8 cellular contexts compared by ENCODE assay signal in genomic region chr17:76716146-76716833, GRCh38. TPM values are rescaled to one million over a fixed set of nuclear protein-coding genes. Genes with fewer than 3 reads are reported as not detected.
DNase-seq lines count a peak whose midpoint lies in the region; ATAC-seq and TF ChIP-seq lines count a peak whose summit lies in the region.

No MANE protein-coding gene starts in this region.

- H3K4me1 Mint-ChIP-seq in activated T-helper 1 cell treated with anti-CD3 and anti-CD28 coated beads, Interleukin-12 subunit alpha, Interleukin-12 subunit beta, Interleukin-2, Interleukin-4 antibody, amounts not matched to agents 30 ng/mL and 10 ng/mL and 1 ng/mL, durations not matched to agents 14 hours and 24 hours and 36 hours (ENCODE audit: low read depth): peaks cover 34% of the 10 kb centered on the region

- no peak for TF ChIP-seq CTCF in AG09319 (IDR thresholded peaks at IDR 0.05; ENCODE audit: low read depth, low read length)

- H3K27me3 Mint-ChIP-seq in activated T-helper 1 cell treated with anti-CD3 and anti-CD28 coated beads, Interleukin-12 subunit alpha, Interleukin-12 subunit beta, Interleukin-2, Interleukin-4 antibody, amounts not matched to agents 30 ng/mL and 10 ng/mL and 1 ng/mL, durations not matched to agents 14 hours and 24 hours and 36 hours (ENCODE audit: insufficient read depth): no peaks in the 10 kb centered on the region

- peak overlapping the region; percentile 15 for H3K27ac Mint-ChIP-seq in activated T-helper 1 cell treated with anti-CD3 and anti-CD28 coated beads, Interleukin-12 subunit alpha, Interleukin-12 subunit beta, Interleukin-2, Interleukin-4 antibody, amounts not matched to agents 30 ng/mL and 10 ng/mL and 1 ng/mL, durations not matched to agents 14 hours and 24 hours and 36 hours

- H3K9me3 Mint-ChIP-seq in activated T-helper 1 cell treated with anti-CD3 and anti-CD28 coated beads, Interleukin-12 subunit alpha, Interleukin-12 subunit beta, Interleukin-2, Interleukin-4 antibody, amounts not matched to agents 30 ng/mL and 10 ng/mL and 1 ng/mL, durations not matched to agents 14 hours and 24 hours and 36 hours: no peaks in the 10 kb centered on the region

- DNase-seq in AG09319 (ENCODE audit: extremely low read depth, low read depth) (peak; percentile 91), MV-4-11 (lab: John Stamatoyannopoulos, UW) (peak; percentile 99), Right ventricle myocardium superior (peak; percentile 59), SHP77 treated with DMSO at 0.1 percent for 48 hours (lab: John Stamatoyannopoulos, UW) (no peak), NCI-H1694 treated with DMSO at 0.1 percent for 48 hours (lab: John Stamatoyannopoulos, UW) (no peak)
- peak; percentile 14 for DNase-seq in activated T-helper 1 cell treated with anti-CD3 and anti-CD28 coated beads, Interleukin-12 subunit alpha, Interleukin-12 subunit beta, Interleukin-2, Interleukin-4 antibody, amounts not matched to agents 30 ng/mL and 10 ng/mL and 1 ng/mL, durations not matched to agents 14 hours and 24 hours and 36 hours (ENCODE audit: low spot score)
- DNase-seq in stimulated activated CD8-positive, alpha-beta memory T cell treated with anti-CD3 and anti-CD28 coated beads, Interleukin-15, amount 100 ng/mL, for 48 hours (ENCODE audit: low read depth in 2 of 2): peak; percentile 70 to 71

- intact Hi-C loops in activated T-helper 1 cell treated with anti-CD3 and anti-CD28 coated beads, Interleukin-12 subunit alpha, Interleukin-12 subunit beta, Interleukin-2, Interleukin-4 antibody, amounts not matched to agents 30 ng/mL and 10 ng/mL and 1 ng/mL, durations not matched to agents 14 hours and 24 hours and 36 hours (cut with micrococcal nuclease): no loop called here
- intact Hi-C loops in Right ventricle myocardium superior (cut with DNase I): loop anchor here (5.0 kb wide), 1 partner anchor 34 kb away; no protein-coding TSS in a partner anchor

- peaks cover 50% of the 10 kb centered on the region for H3K36me3 Mint-ChIP-seq in activated T-helper 1 cell treated with anti-CD3 and anti-CD28 coated beads, Interleukin-12 subunit alpha, Interleukin-12 subunit beta, Interleukin-2, Interleukin-4 antibody, amounts not matched to agents 30 ng/mL and 10 ng/mL and 1 ng/mL, durations not matched to agents 14 hours and 24 hours and 36 hours (ENCODE audit: low read depth)

- ATAC-seq in Right ventricle myocardium superior (ENCODE audit: poor library complexity) (peak; percentile 67), HG03139 (IDR thresholded peaks at IDR 0.05; ENCODE audit: unreplicated experiment) (no peak)

- peak overlapping the region; percentile 24 for H3K4me3 Mint-ChIP-seq in activated T-helper 1 cell treated with anti-CD3 and anti-CD28 coated beads, Interleukin-12 subunit alpha, Interleukin-12 subunit beta, Interleukin-2, Interleukin-4 antibody, amounts not matched to agents 30 ng/mL and 10 ng/mL and 1 ng/mL, durations not matched to agents 14 hours and 24 hours and 36 hours

RNA-seq across cellular contexts. Expression of gene MXRA7, which starts 5.5 kb away (rescaled TPM):
- total RNA-seq in activated T-helper 1 cell treated with anti-CD3 and anti-CD28 coated beads, Interleukin-12 subunit alpha, Interleukin-12 subunit beta, Interleukin-2, Interleukin-4 antibody, amounts not matched to agents 30 ng/mL and 10 ng/mL and 1 ng/mL, durations not matched to agents 14 hours and 24 hours and 36 hours: 3.8 and 5.1 TPM in 2 replicates
- 336 TPM for total RNA-seq in Right ventricle myocardium superior

RNA-seq across cellular contexts. Expression of gene JMJD6, which starts 10.1 kb away (rescaled TPM):
- total RNA-seq in activated T-helper 1 cell treated with anti-CD3 and anti-CD28 coated beads, Interleukin-12 subunit alpha, Interleukin-12 subunit beta, Interleukin-2, Interleukin-4 antibody, amounts not matched to agents 30 ng/mL and 10 ng/mL and 1 ng/mL, durations not matched to agents 14 hours and 24 hours and 36 hours: 80.5 TPM in 2 replicates
- 63.1 TPM for total RNA-seq in Right ventricle myocardium superior

RNA-seq across cellular contexts. Expression of gene METTL23, which starts 10.3 kb away (rescaled TPM):
- 35.5 and 38.2 TPM in 2 replicates for total RNA-seq in activated T-helper 1 cell treated with anti-CD3 and anti-CD28 coated beads, Interleukin-12 subunit alpha, Interleukin-12 subunit beta, Interleukin-2, Interleukin-4 antibody, amounts not matched to agents 30 ng/mL and 10 ng/mL and 1 ng/mL, durations not matched to agents 14 hours and 24 hours and 36 hours
- 19.0 TPM for total RNA-seq in Right ventricle myocardium superior

RNA-seq across cellular contexts. Expression of gene SRSF2, which starts 20.8 kb away (rescaled TPM):
- 535 and 541 TPM in 2 replicates for total RNA-seq in activated T-helper 1 cell treated with anti-CD3 and anti-CD28 coated beads, Interleukin-12 subunit alpha, Interleukin-12 subunit beta, Interleukin-2, Interleukin-4 antibody, amounts not matched to agents 30 ng/mL and 10 ng/mL and 1 ng/mL, durations not matched to agents 14 hours and 24 hours and 36 hours
- total RNA-seq in Right ventricle myocardium superior: 61.2 TPM

RNA-seq across cellular contexts. Expression of gene MFSD11, which starts 21.6 kb away (rescaled TPM):
- total RNA-seq in activated T-helper 1 cell treated with anti-CD3 and anti-CD28 coated beads, Interleukin-12 subunit alpha, Interleukin-12 subunit beta, Interleukin-2, Interleukin-4 antibody, amounts not matched to agents 30 ng/mL and 10 ng/mL and 1 ng/mL, durations not matched to agents 14 hours and 24 hours and 36 hours: 16.6 and 17.1 TPM in 2 replicates
- 23.3 TPM for total RNA-seq in Right ventricle myocardium superior

Comparison
In these comparisons a context has a peak if more than half of its experiments do, and no peak if none do; other contexts are left out.
1. DNase-seq: peak in AG09319 (single experiment), MV-4-11 (single experiment), activated T-helper 1 cell treated with anti-CD3 and anti-CD28 coated beads, Interleukin-12 subunit alpha, Interleukin-12 subunit beta, Interleukin-2, Interleukin-4 antibody, amounts not matched to agents 30 ng/mL and 10 ng/mL and 1 ng/mL, durations not matched to agents 14 hours and 24 hours and 36 hours (single experiment), Right ventricle myocardium superior (single experiment) and stimulated activated CD8-positive, alpha-beta memory T cell treated with anti-CD3 and anti-CD28 coated beads, Interleukin-15, amount 100 ng/mL, for 48 hours (2 of 2); none in SHP77 treated with DMSO at 0.1 percent for 48 hours (single experiment) and NCI-H1694 treated with DMSO at 0.1 percent for 48 hours (single experiment).
2. RNA of gene MXRA7, which starts 5.5 kb away (total RNA-seq): 336 TPM in Right ventricle myocardium superior (single experiment); 3.8 to 5.1 TPM in activated T-helper 1 cell treated with anti-CD3 and anti-CD28 coated beads, Interleukin-12 subunit alpha, Interleukin-12 subunit beta, Interleukin-2, Interleukin-4 antibody, amounts not matched to agents 30 ng/mL and 10 ng/mL and 1 ng/mL, durations not matched to agents 14 hours and 24 hours and 36 hours; every median in the first group is over 10 times any median in the second.